Comparison of ENCODE assay signal across 14 cellular contexts in genomic region chr21:43195131-43196021, GRCh38. TPM values are rescaled to one million over a fixed set of nuclear protein-coding genes. Genes with fewer than 3 reads are reported as not detected.
DNase-seq lines count a peak whose midpoint lies in the region; ATAC-seq and TF ChIP-seq lines count a peak whose summit lies in the region.
"Had no signal": no experiment of that assay in that cellular context is flagged by ENCODE, and none has a peak within 500 bp of the region (broad histone marks: within the 10 kb centered on the region; RNA-seq: fewer than 3 reads in every experiment).

No MANE protein-coding gene starts in this region.

- H3K36me3 ChIP-seq in tibial nerve (no peaks in the 10 kb centered on the region), MG63 (no peaks in the 10 kb centered on the region)

- peaks cover 21% of the 10 kb centered on the region for H3K4me1 Mint-ChIP-seq in activated CD8-positive, alpha-beta memory T cell treated with anti-CD3 and anti-CD28 coated beads, Interleukin-2, amount 10 ng/mL, durations not matched to agents 7 days and 5 days
- peaks cover 50% of the 10 kb centered on the region for H3K4me1 Mint-ChIP-seq in nephron progenitor cell
- H3K4me1 Mint-ChIP-seq in effector memory CD8-positive, alpha-beta T cell (ENCODE audit: low read depth in 2 of 2) = peaks cover 2 to 3% of the 10 kb centered on the region in 2 donors

- H3K4me1 ChIP-seq in tibial nerve = peaks cover 0 to 40% (median 10%) of the 10 kb centered on the region in 4 donors

- H3K4me3 ChIP-seq in tibial nerve (no peak overlapping the region), MG63 (no peak overlapping the region)

- no peak for TF ChIP-seq POLR2A in tibial nerve (IDR thresholded peaks at IDR 0.05)

- no peak for ATAC-seq in activated CD8-positive, alpha-beta memory T cell treated with anti-CD3 and anti-CD28 coated beads, Interleukin-2, amount 10 ng/mL, durations not matched to agents 7 days and 5 days
- ATAC-seq in effector memory CD8-positive, alpha-beta T cell (replicated peaks) = no peak

- peaks cover 0 to 24% (median 3%) of the 10 kb centered on the region in 4 donors for H3K9me3 ChIP-seq in tibial nerve
- H3K9me3 ChIP-seq in MG63 = peaks cover 18% of the 10 kb centered on the region

- H3K36me3 Mint-ChIP-seq in activated CD8-positive, alpha-beta memory T cell treated with anti-CD3 and anti-CD28 coated beads, Interleukin-2, amount 10 ng/mL, durations not matched to agents 7 days and 5 days = peaks cover 2% of the 10 kb centered on the region
- peaks cover 11% of the 10 kb centered on the region for H3K36me3 Mint-ChIP-seq in nephron progenitor cell (ENCODE audit: low read depth)
- H3K36me3 Mint-ChIP-seq in effector memory CD8-positive, alpha-beta T cell (ENCODE audit: insufficient read depth) = no peaks in the 10 kb centered on the region

- no peak overlapping the region for H3K4me3 Mint-ChIP-seq in activated CD8-positive, alpha-beta memory T cell treated with anti-CD3 and anti-CD28 coated beads, Interleukin-2, amount 10 ng/mL, durations not matched to agents 7 days and 5 days
- H3K4me3 Mint-ChIP-seq in nephron progenitor cell = peak overlapping the region; percentile 56
- no peak overlapping the region for H3K4me3 Mint-ChIP-seq in effector memory CD8-positive, alpha-beta T cell
- H3K4me3 Mint-ChIP-seq: activated naive CD4-positive, alpha-beta T cell treated with anti-CD3 and anti-CD28 coated beads for 36 hours had no signal

- H3K27me3 Mint-ChIP-seq in activated CD8-positive, alpha-beta memory T cell treated with anti-CD3 and anti-CD28 coated beads, Interleukin-2, amount 10 ng/mL, durations not matched to agents 7 days and 5 days = peaks cover 18% of the 10 kb centered on the region
- peaks cover 36% of the 10 kb centered on the region for H3K27me3 Mint-ChIP-seq in nephron progenitor cell (ENCODE audit: low read depth, poor library complexity)
- peaks cover 44 to 74% of the 10 kb centered on the region in 2 donors for H3K27me3 Mint-ChIP-seq in effector memory CD8-positive, alpha-beta T cell

- no peak for TF ChIP-seq CTCF in nephron progenitor cell (IDR thresholded peaks at IDR 0.05)
- TF ChIP-seq CTCF in tibial nerve (IDR thresholded peaks at IDR 0.05) = no peak

- WGBS in tibial nerve, 2 donors = 59 to 65% methylated on average over 28 to 31 of the region's 32 CpGs

- DNase-seq in activated CD8-positive, alpha-beta memory T cell treated with anti-CD3 and anti-CD28 coated beads for 24 hours = peak; percentile 45
- no peak for DNase-seq in activated CD8-positive, alpha-beta memory T cell treated with anti-CD3 and anti-CD28 coated beads, Interleukin-2, amount 10 ng/mL, durations not matched to agents 7 days and 5 days
- peak; percentile 75 for DNase-seq in cardiac septum (ENCODE audit: low spot score)
- peak; percentile 33 for DNase-seq in nephron progenitor cell
- DNase-seq in tibial nerve (ENCODE audit: low spot score in 2 of 2) = peak; percentile 10 to 24
- DNase-seq in MG63 = no peak
- no peak for DNase-seq in effector memory CD8-positive, alpha-beta T cell
- DNase-seq in NCI-H2227 (lab: John Stamatoyannopoulos, UW; ENCODE audit: unreplicated experiment) = no peak
- DNase-seq: activated naive CD4-positive, alpha-beta T cell treated with anti-CD3 and anti-CD28 coated beads for 36 hours; DMS79 treated with DMSO at 0.1 percent for 48 hours; KBM-7; NCI-H2227 treated with DMSO at 0.1 percent for 48 hours; nucleus accumbens; RPMI8226 had no signal

- peak overlapping the region in 1 of 4 donors; percentile 68 for H3K27ac ChIP-seq in tibial nerve

- no peak for TF ChIP-seq EP300 in tibial nerve (IDR thresholded peaks at IDR 0.05)

- H3K27me3 ChIP-seq in tibial nerve = no peaks in the 10 kb centered on the region
- peaks cover 7% of the 10 kb centered on the region for H3K27me3 ChIP-seq in MG63

- no peak overlapping the region for H3K27ac Mint-ChIP-seq in activated CD8-positive, alpha-beta memory T cell treated with anti-CD3 and anti-CD28 coated beads, Interleukin-2, amount 10 ng/mL, durations not matched to agents 7 days and 5 days
- H3K27ac Mint-ChIP-seq in nephron progenitor cell = no peak overlapping the region
- H3K27ac Mint-ChIP-seq in effector memory CD8-positive, alpha-beta T cell = no peak overlapping the region
- H3K27ac Mint-ChIP-seq: activated naive CD4-positive, alpha-beta T cell treated with anti-CD3 and anti-CD28 coated beads for 36 hours had no signal

- intact Hi-C loops in cardiac septum (cut with DNase I) = no loop called here

- CTCF ChIA-PET in activated CD8-positive, alpha-beta memory T cell treated with anti-CD3 and anti-CD28 coated beads, Interleukin-2, amount 10 ng/mL, durations not matched to agents 7 days and 5 days (lab: Charles Lee) = no interaction called here

- H3K9me3 Mint-ChIP-seq in activated CD8-positive, alpha-beta memory T cell treated with anti-CD3 and anti-CD28 coated beads, Interleukin-2, amount 10 ng/mL, durations not matched to agents 7 days and 5 days (ENCODE audit: low read depth) = peaks cover 10% of the 10 kb centered on the region
- peaks cover 30% of the 10 kb centered on the region for H3K9me3 Mint-ChIP-seq in nephron progenitor cell
- H3K9me3 Mint-ChIP-seq in effector memory CD8-positive, alpha-beta T cell = peaks cover 0 to 4% of the 10 kb centered on the region in 2 donors

RNA-seq across cellular contexts. Expression of gene CRYAA, which starts 26.6 kb away (rescaled TPM):
- total RNA-seq in activated CD8-positive, alpha-beta memory T cell treated with anti-CD3 and anti-CD28 coated beads, Interleukin-2, amount 10 ng/mL, durations not matched to agents 7 days and 5 days = not detected
- not detected for total RNA-seq in cardiac septum
- total RNA-seq in tibial nerve = not detected
- not detected in 2 replicates for total RNA-seq in MG63 (2014; rRNA removed; shearing (Covaris generic); ENCODE audit: low replicate concordance)
- total RNA-seq: activated naive CD4-positive, alpha-beta T cell treated with anti-CD3 and anti-CD28 coated beads for 36 hours had no signal

Comparison
In these comparisons a context has a peak if more than half of its experiments do, and no peak if none do; other contexts are left out.
1. DNase-seq: peak in activated CD8-positive, alpha-beta memory T cell treated with anti-CD3 and anti-CD28 coated beads for 24 hours (single experiment), cardiac septum (single experiment), nephron progenitor cell (single experiment) and tibial nerve (2 of 2); none in activated CD8-positive, alpha-beta memory T cell treated with anti-CD3 and anti-CD28 coated beads, Interleukin-2, amount 10 ng/mL, durations not matched to agents 7 days and 5 days (single experiment), MG63 (single experiment), effector memory CD8-positive, alpha-beta T cell (0 of 3) and NCI-H2227 (single experiment).